8 cellular contexts compared by ENCODE assay signal in the genomic region with DNA sequence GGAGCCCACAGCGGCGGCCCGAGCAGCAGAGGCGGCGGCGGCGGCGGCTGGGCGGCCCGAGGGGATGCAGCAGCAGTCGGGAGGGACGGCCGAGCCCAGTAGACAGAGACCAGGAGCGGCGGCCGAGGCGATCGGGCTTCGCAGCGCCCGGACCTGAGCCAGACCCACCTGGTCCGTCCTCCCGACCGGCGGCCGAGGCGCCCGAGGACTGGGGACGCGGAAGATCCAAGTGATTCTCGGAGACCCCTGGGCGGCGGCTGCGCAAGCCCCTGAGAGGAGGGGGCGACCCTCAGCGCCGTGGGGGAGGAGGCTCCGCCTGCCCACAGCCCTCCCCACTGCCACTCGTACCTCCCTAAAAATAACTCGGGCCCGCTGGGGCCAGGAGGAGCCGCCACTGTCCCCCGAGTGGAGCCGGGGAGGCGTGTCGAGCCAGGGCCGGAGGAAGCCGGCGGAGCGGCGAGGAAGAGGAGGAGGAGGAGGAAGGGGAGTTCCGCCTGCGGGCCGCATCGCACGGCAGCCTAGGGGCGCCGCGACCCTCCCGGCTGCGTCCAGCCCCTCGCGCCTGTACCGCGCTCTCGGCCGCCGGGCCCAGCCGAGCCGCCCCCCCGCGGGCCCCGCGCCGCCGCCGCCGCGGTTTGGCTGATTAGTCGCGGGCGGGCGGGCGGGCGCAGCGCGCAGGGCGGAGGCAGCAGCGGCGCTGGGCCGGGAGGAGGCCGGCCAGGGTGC. TPM values are rescaled to one million over a fixed set of nuclear protein-coding genes. Genes with fewer than 3 reads are reported as not detected.
A peak's percentile ranks its signal among the peaks of the same experiment; 100 is the strongest.
DNase-seq lines count a peak whose midpoint lies in the region; ATAC-seq and TF ChIP-seq lines count a peak whose summit lies in the region.

No MANE protein-coding gene starts in this region.

- H3K4me2 ChIP-seq in IMR-90 (ENCODE audit: low read depth, low read length) = peak overlapping the region; percentile 51

- H3K4ac ChIP-seq in IMR-90 (ENCODE audit: low read depth, low read length) = no peak overlapping the region; the same call in 1 of the 2 replicates

- H2AK5ac ChIP-seq in IMR-90 (ENCODE audit: low read depth, low read length) = no peak overlapping the region

- intact Hi-C loops in IMR-90 (cut with micrococcal nuclease) = loop anchor here (1.0 to 10.0 kb wide), 6 partner anchors 72 to 369 kb away; no protein-coding TSS in a partner anchor

- peaks cover 2% of the 10 kb centered on the region for H3K4me1 ChIP-seq in IMR-90 (ENCODE audit: control insufficient read depth, insufficient read depth, low read length)

- peak overlapping the region; percentile 95 for H2AFZ ChIP-seq in IMR-90 (replicated peaks; ENCODE audit: low read length, poor library complexity)

- H4K20me1 ChIP-seq in IMR-90 (ENCODE audit: insufficient read depth, low read length) = peaks cover 28% of the 10 kb centered on the region

- TF ChIP-seq CTCF in IMR-90 (conservative IDR thresholded peaks at IDR 0.05; ENCODE audit: low read depth, low read length) = 0 out of 2 replicates have a peak, but pooled peaks have one; percentile 2

- H4K5ac ChIP-seq in IMR-90 (ENCODE audit: low read depth, low read length) = no peak overlapping the region

- H3K9me3 ChIP-seq in IMR-90 (ENCODE audit: control insufficient read depth, insufficient read depth, low read length) = no peaks in the 10 kb centered on the region

- no peak overlapping the region; a peak in 1 of 4 replicates for H4K8ac ChIP-seq in IMR-90 (ENCODE audit: low read depth in 2 of 2, low read length in 2 of 2)

- H3K27ac ChIP-seq in IMR-90 (ENCODE audit: insufficient read depth, low read length) (peak overlapping the region; percentile 42), cingulate gyrus (ENCODE audit: low read depth, low read length) (peak overlapping the region; percentile 81)

- H3K14ac ChIP-seq in IMR-90 (replicated peaks; ENCODE audit: low read depth, low read length) = 0 out of 2 replicates have a peak overlapping the region, but pooled peaks have one; percentile 54

- ATAC-seq in GM21619 (IDR thresholded peaks at IDR 0.05; ENCODE audit: unreplicated experiment) (peak; percentile 28), IMR-90 (ENCODE audit: low read depth) (peak; percentile 46), left lobe of liver (peak; percentile 49)

- H3K9ac ChIP-seq in IMR-90 (ENCODE audit: low read depth, low read length) = peak overlapping the region; percentile 65

- no peak overlapping the region for H2BK15ac ChIP-seq in IMR-90 (ENCODE audit: low read depth, low read length)

- CTCF ChIA-PET in IMR-90 (lab: Yijun Ruan, JAX) = no interaction called here

- in situ Hi-C loops in IMR-90 (cut with MboI; ENCODE audit: low sequenced_read_pairs) = no loop called here

- WGBS in IMR-90 (ENCODE audit: extremely low coverage in 2 of 2, insufficient read length in 1 of 2), 2 experiments = 0% methylated on average over 55 of the region's 92 CpGs; no CpG with 5 or more reads in 1 of the 2 experiments

- H3K18ac ChIP-seq in IMR-90 (ENCODE audit: low read depth, low read length) = no peak overlapping the region

- no peak overlapping the region for H4K91ac ChIP-seq in IMR-90 (ENCODE audit: insufficient read depth, low read depth, low read length)

- POLR2A ChIA-PET in IMR-90 (lab: Charles Lee; ENCODE audit: unreplicated experiment) = no interaction called here

- peak overlapping the region; percentile 66 for H2BK5ac ChIP-seq in IMR-90 (ENCODE audit: low read depth, low read length, poor library complexity, severe bottlenecking)

- H2BK20ac ChIP-seq in IMR-90 (ENCODE audit: low read depth, low read length) = no peak overlapping the region

- H3K36me3 ChIP-seq in IMR-90 (ENCODE audit: control insufficient read depth, insufficient read depth, low read length) = no peaks in the 10 kb centered on the region

- H3K4me3 ChIP-seq in IMR-90 (ENCODE audit: insufficient read depth, low read depth, low read length) = peak overlapping the region; percentile 88

- H2AK9ac ChIP-seq in IMR-90 (replicated peaks; ENCODE audit: low read depth, low read length, poor library complexity) = peak overlapping the region; percentile 85

- 0 out of 2 replicates have a peak, but pooled peaks cover 3% of the 10 kb centered on the region for H3K9me1 ChIP-seq in IMR-90 (ENCODE audit: insufficient read depth, low read length)

- peaks cover 11% of the 10 kb centered on the region for H3K27me3 ChIP-seq in IMR-90 (ENCODE audit: control insufficient read depth, insufficient read depth, low read length)

- H2BK120ac ChIP-seq in IMR-90 (ENCODE audit: low read depth, low read length) = no peak overlapping the region

- peak; percentile 56 for DNase-seq in ELR (ENCODE audit: low read depth)
- DNase-seq in IMR-90 = peak; percentile 23
- peak; percentile 17 for DNase-seq in activated CD4-positive, alpha-beta T cell treated with anti-CD3 and anti-CD28 coated beads for 1 hour
- DNase-seq in left lobe of liver (ENCODE audit: low spot score) = peak; percentile 66
- peak; percentile 26 to 28 for DNase-seq in stimulated activated CD4-positive, alpha-beta T cell treated with anti-CD3 and anti-CD28 coated beads, Interleukin-4, amount 100 ng/mL, for 48 hours (ENCODE audit: low read depth in 2 of 2)
- DNase-seq in KG1 (lab: John Stamatoyannopoulos, UW) = no peak

- no peak for TF ChIP-seq RAD21 in IMR-90 (IDR thresholded peaks at IDR 0.05; ENCODE audit: low read length)

- H3K79me1 ChIP-seq in IMR-90 (ENCODE audit: low read depth in 1 of 2, low read length in 2 of 2) = peaks cover 13 to 31% of the 10 kb centered on the region in 2 experiments

- dilution Hi-C loops in IMR-90 (cut with HindIII; ENCODE audit: low sequenced_read_pairs, unreplicated experiment) = no loop called here

- TF ChIP-seq POLR2A in IMR-90 (IDR thresholded peaks at IDR 0.05; ENCODE audit: low read depth, low read length) = 0 out of 2 replicates have a peak, but pooled peaks have one; percentile 19

- no TSS peak for BruUV-seq in IMR-90 (replicated peaks; lab: Mats Ljungman, UMichigan)

- H3K56ac ChIP-seq in IMR-90 (ENCODE audit: extremely low read depth, insufficient read depth, low read length) = no peak overlapping the region; the same call in 1 of the 2 replicates

- peak overlapping the region; percentile 69 for H3K23ac ChIP-seq in IMR-90 (ENCODE audit: low read depth, low read length)

TF ChIP-seq in IMR-90, 13 proteins besides CTCF, POLR2A, EP300 and RAD21:
- 0 out of 2 replicates have a peak, but pooled peaks have one; percentile 10 for TF ChIP-seq CHD1 (IDR thresholded peaks at IDR 0.05; ENCODE audit: low read depth, low read length)
- no peak for TF ChIP-seq MAZ (IDR thresholded peaks at IDR 0.05; ENCODE audit: borderline replicate concordance, low read depth, low read length)
- TF ChIP-seq, protein P1, sequence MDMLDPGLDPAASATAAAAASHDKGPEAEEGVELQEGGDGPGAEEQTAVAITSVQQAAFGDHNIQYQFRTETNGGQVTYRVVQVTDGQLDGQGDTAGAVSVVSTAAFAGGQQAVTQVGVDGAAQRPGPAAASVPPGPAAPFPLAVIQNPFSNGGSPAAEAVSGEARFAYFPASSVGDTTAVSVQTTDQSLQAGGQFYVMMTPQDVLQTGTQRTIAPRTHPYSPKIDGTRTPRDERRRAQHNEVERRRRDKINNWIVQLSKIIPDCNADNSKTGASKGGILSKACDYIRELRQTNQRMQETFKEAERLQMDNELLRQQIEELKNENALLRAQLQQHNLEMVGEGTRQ (IDR thresholded peaks at IDR 0.05; ENCODE audit: low read depth, low read length) = no peak
- peak; percentile 8; the same call in 1 of the 2 replicates for TF ChIP-seq MXI1 (IDR thresholded peaks at IDR 0.05; ENCODE audit: borderline replicate concordance, low read depth, low read length)
- TF ChIP-seq RCOR1 (IDR thresholded peaks at IDR 0.05; ENCODE audit: insufficient replicate concordance, low read length) = no peak
TF ChIP-seq in IMR-90: peak in this region for 2.

RNA-seq across cellular contexts. Expression of a gene that starts 0.7 kb away (rescaled TPM):
- total RNA-seq in IMR-90 (2012; rRNA removed) (109 and 126 TPM in 2 replicates), left lobe of liver (31.0 TPM)
- 25.6 and 27.6 TPM in 2 replicates for polyA plus RNA-seq in IMR-90 (2012; rRNA removed)
- 7.5 and 8.0 TPM in 2 replicates for polyA plus RNA-seq in IMR-90 (2012; cell fraction: cytosol; rRNA removed)
- 19.5 and 127 TPM in 2 replicates for polyA plus RNA-seq in IMR-90 (2012; cell fraction: nucleus; rRNA removed; ENCODE audit: low replicate concordance)
